ENCODE assay signal across 8 cellular contexts in genomic region chr6:144482142-144482541, GRCh38.
A peak's percentile ranks its signal among the peaks of the same experiment; 100 is the strongest.
DNase-seq lines count a peak whose midpoint lies in the region; ATAC-seq and TF ChIP-seq lines count a peak whose summit lies in the region.

No MANE protein-coding gene starts in this region.

- H3K27ac Mint-ChIP-seq in CD4-positive, alpha-beta memory T cell = peak overlapping the region in 5 of 7 donors; percentile 18 to 62 (median 23)

- no peak overlapping the region for H3K4me3 Mint-ChIP-seq in CD4-positive, alpha-beta memory T cell

- H4K20me1 ChIP-seq in PC-3 (ENCODE audit: low read length) = no peaks in the 10 kb centered on the region
- H4K20me1 ChIP-seq in fibroblast of lung (ENCODE audit: control insufficient read depth, extremely low read depth, insufficient read depth, low read length) = no peaks in the 10 kb centered on the region

- peaks cover 42 to 59% of the 10 kb centered on the region in 2 donors for H3K36me3 Mint-ChIP-seq in CD4-positive, alpha-beta memory T cell

- H3K4me1 Mint-ChIP-seq in CD4-positive, alpha-beta memory T cell = peaks cover 0 to 12% (median 3%) of the 10 kb centered on the region in 4 donors

- H3K4ac ChIP-seq in neuronal stem cell (ENCODE audit: low read length) = no peak overlapping the region

- no peak overlapping the region for H3K18ac ChIP-seq in neuronal stem cell (ENCODE audit: low read length)

- no peaks in the 10 kb centered on the region for H3K27me3 Mint-ChIP-seq in CD4-positive, alpha-beta memory T cell

- ATAC-seq in GM19438 (IDR thresholded peaks at IDR 0.05; ENCODE audit: low read depth, unreplicated experiment) = peak; percentile 75
- ATAC-seq in PC-3 = peak; percentile 46

- H2AFZ ChIP-seq in PC-3 (ENCODE audit: low read length) (no peak overlapping the region), fibroblast of lung (ENCODE audit: low read length) (no peak overlapping the region), neuronal stem cell (ENCODE audit: low read length) (no peak overlapping the region)

- no peak overlapping the region for H2BK5ac ChIP-seq in neuronal stem cell (ENCODE audit: low read length)

- no TSS peak for BruUV-seq in PC-3 (replicated peaks; lab: Mats Ljungman, UMichigan)

- no peak overlapping the region for H4K91ac ChIP-seq in neuronal stem cell (ENCODE audit: low read depth, low read length, poor library complexity)

- peaks cover 35% of the 10 kb centered on the region for H3K36me3 ChIP-seq in CD4-positive, alpha-beta memory T cell (ENCODE audit: insufficient read depth, low read length)
- H3K36me3 ChIP-seq in PC-3 (ENCODE audit: low read depth, low read length) (peaks cover 7% of the 10 kb centered on the region), fibroblast of lung (ENCODE audit: control insufficient read depth, insufficient read depth, low read length) (no peaks in the 10 kb centered on the region), neuronal stem cell (replicated peaks in 1 of 2; ENCODE audit: control insufficient read depth in 2 of 2, insufficient read depth in 2 of 2, low read length in 2 of 2) (peaks cover 3 to 60% of the 10 kb centered on the region in 2 donors)

- H3K9me3 ChIP-seq in CD4-positive, alpha-beta memory T cell (ENCODE audit: control insufficient read depth in 1 of 2, low read length in 2 of 2) = no peaks in the 10 kb centered on the region
- H3K9me3 ChIP-seq in PC-3 (ENCODE audit: low read length) (no peaks in the 10 kb centered on the region), fibroblast of lung (ENCODE audit: control insufficient read depth, insufficient read depth, low read depth, low read length) (no peaks in the 10 kb centered on the region), neuronal stem cell (replicated peaks in 1 of 2; ENCODE audit: control insufficient read depth in 2 of 2, insufficient read depth in 1 of 2, low read depth in 1 of 2, low read length in 2 of 2) (no peaks in the 10 kb centered on the region)

- H3K9ac ChIP-seq in PC-3 (ENCODE audit: low read length) (no peak overlapping the region), fibroblast of lung (ENCODE audit: insufficient read depth, low read length) (no peak overlapping the region), neuronal stem cell (ENCODE audit: low read depth, low read length, poor library complexity) (no peak overlapping the region)

- no peaks in the 10 kb centered on the region for H3K4me1 ChIP-seq in CD4-positive, alpha-beta memory T cell (ENCODE audit: insufficient read depth, low read length)
- H3K4me1 ChIP-seq in PC-3 (ENCODE audit: insufficient read depth, low read length) = no peaks in the 10 kb centered on the region
- H3K4me1 ChIP-seq in fibroblast of lung (ENCODE audit: control insufficient read depth, extremely low read depth, insufficient read depth, low read length) = no peaks in the 10 kb centered on the region
- no peaks in the 10 kb centered on the region for H3K4me1 ChIP-seq in neuronal stem cell (ENCODE audit: control insufficient read depth in 2 of 2, insufficient read depth in 1 of 2, low read depth in 1 of 2, low read length in 2 of 2)

- H3K14ac ChIP-seq in neuronal stem cell (ENCODE audit: low read length) = no peak overlapping the region

- H3K4me3 ChIP-seq in CD4-positive, alpha-beta memory T cell (ENCODE audit: low read length in 2 of 2) = no peak overlapping the region
- H3K4me3 ChIP-seq in PC-3 (ENCODE audit: low read length) (no peak overlapping the region), fibroblast of lung (replicated peaks in 1 of 4; ENCODE audit: control extremely low read depth in 1 of 4, insufficient read depth in 1 of 4, low read depth in 3 of 4, low read length in 4 of 4) (no peak overlapping the region), neuronal stem cell (ENCODE audit: low read length in 2 of 2) (no peak overlapping the region)

- no peak overlapping the region for H2AK5ac ChIP-seq in neuronal stem cell (ENCODE audit: low read depth, low read length)

- no peaks in the 10 kb centered on the region for H3K79me1 ChIP-seq in neuronal stem cell (ENCODE audit: low read depth, low read length)

- H3K9me2 ChIP-seq in PC-3 (replicated peaks; ENCODE audit: low read length) = no peaks in the 10 kb centered on the region

- H3K79me2 ChIP-seq in PC-3 (ENCODE audit: low read length) = no peaks in the 10 kb centered on the region
- no peaks in the 10 kb centered on the region for H3K79me2 ChIP-seq in fibroblast of lung (ENCODE audit: control insufficient read depth, insufficient read depth, low read length)

- no peak overlapping the region for H3K27ac ChIP-seq in CD4-positive, alpha-beta memory T cell (ENCODE audit: low read depth, low read length)
- no peak overlapping the region for H3K27ac ChIP-seq in PC-3 (ENCODE audit: low read length)
- H3K27ac ChIP-seq in fibroblast of lung (ENCODE audit: insufficient read depth, low read length) = no peak overlapping the region
- no peak overlapping the region for H3K27ac ChIP-seq in neuronal stem cell (replicated peaks; ENCODE audit: low read length)

- no peak overlapping the region for H4K8ac ChIP-seq in neuronal stem cell (ENCODE audit: low read depth, low read length)

- no peak overlapping the region for H2BK120ac ChIP-seq in neuronal stem cell (ENCODE audit: low read depth, low read length)

- H3K4me2 ChIP-seq in PC-3 (ENCODE audit: low read length) (no peak overlapping the region), fibroblast of lung (ENCODE audit: extremely low read depth, insufficient read depth, low read length) (no peak overlapping the region), neuronal stem cell (ENCODE audit: insufficient read depth, low read length, poor library complexity, severe bottlenecking) (no peak overlapping the region)

- DNase-seq in CD4-positive, alpha-beta memory T cell = peak; percentile 58 to 74 (median 60)
- DNase-seq in HT-29 (ENCODE audit: low spot score) (peak; percentile 87), PC-3 (peak; percentile 81), fibroblast of lung (ENCODE audit: low read depth in 2 of 2) (peak; percentile 68 to 86), neuronal stem cell (ENCODE audit: low spot score) (peak; percentile 39), superior temporal gyrus (ENCODE audit: extremely low spot score) (peak; percentile 80)
- peak; percentile 74 for DNase-seq in activated T-cell treated with anti-CD3 and anti-CD28 coated beads, Interleukin-2, amount 50 U/mL, for 1 hour

- TF ChIP-seq CTCF in PC-3 (conservative IDR thresholded peaks at IDR 0.05; ENCODE audit: low read depth, low read length) (peak; percentile 61), fibroblast of lung (conservative IDR thresholded peaks at IDR 0.05 in 1 of 2, IDR thresholded peaks at IDR 0.05 in 1 of 2; ENCODE audit: low read depth in 1 of 2, low read length in 2 of 2) (peak; percentile 60 to 75)

- intact Hi-C loops in CD4-positive, alpha-beta memory T cell (cut with micrococcal nuclease) = loop anchor here (1.0 to 5.0 kb wide), 6 partner anchors 130 to 377 kb away; no protein-coding TSS in a partner anchor
- intact Hi-C loops in PC-3 (cut with micrococcal nuclease) = loop anchor here (1.0 to 5.0 kb wide), 4 partner anchors 65 to 377 kb away; no protein-coding TSS in a partner anchor

- H3K27me3 ChIP-seq in CD4-positive, alpha-beta memory T cell (ENCODE audit: insufficient read depth, low read length) = no peaks in the 10 kb centered on the region
- H3K27me3 ChIP-seq in PC-3 (ENCODE audit: low read length) (no peaks in the 10 kb centered on the region), fibroblast of lung (ENCODE audit: control insufficient read depth, insufficient read depth, low read length) (no peaks in the 10 kb centered on the region), neuronal stem cell (ENCODE audit: control insufficient read depth in 3 of 3, insufficient read depth in 3 of 3, low read depth in 1 of 3, low read length in 3 of 3) (no peaks in the 10 kb centered on the region)

- WGBS in neuronal stem cell (ENCODE audit: extremely low coverage in 2 of 2, insufficient read length in 2 of 2, insufficient replicate concordance in 1 of 2), 2 donors = no CpG with 5 or more reads among the region's 4 CpGs

- no peak overlapping the region for H2BK15ac ChIP-seq in neuronal stem cell (ENCODE audit: low read length)

- POLR2A ChIA-PET in CD4-positive, alpha-beta memory T cell (lab: Charles Lee; ENCODE audit: partially characterized antibody) = interaction anchor here (0.6 to 1.3 kb wide), 4 partner anchors 131 to 196 kb away, joined by 3 to 4 read pairs (median 3); no protein-coding TSS in a partner anchor
- POLR2A ChIA-PET in PC-3 (lab: Charles Lee; ENCODE audit: unreplicated experiment) = interaction anchor here (0.6 kb wide), 1 partner anchor 218 kb away, joined by 3 read pairs; no protein-coding TSS in a partner anchor

- no peaks in the 10 kb centered on the region for H3K9me3 Mint-ChIP-seq in CD4-positive, alpha-beta memory T cell

- no peaks in the 10 kb centered on the region for H3F3A ChIP-seq in PC-3 (ENCODE audit: low read length, unreplicated experiment)

- H3K23ac ChIP-seq in neuronal stem cell (ENCODE audit: low read depth, low read length, poor library complexity) = no peak overlapping the region

- CTCF ChIA-PET in CD4-positive, alpha-beta memory T cell (lab: Charles Lee; ENCODE audit: partially characterized antibody) = interaction anchor here (0.6 to 4.3 kb wide), 30 partner anchors 9 to 906 kb away, joined by 3 to 29 read pairs (median 3); no protein-coding TSS in a partner anchor
- CTCF ChIA-PET in PC-3 (lab: Charles Lee) = interaction anchor here (1.0 kb wide), 1 partner anchor 377 kb away, joined by 3 read pairs; no protein-coding TSS in a partner anchor

- no peak overlapping the region for H2BK12ac ChIP-seq in neuronal stem cell (ENCODE audit: low read length)
